ENCODE assay signal across 9 cellular contexts in the genomic region with DNA sequence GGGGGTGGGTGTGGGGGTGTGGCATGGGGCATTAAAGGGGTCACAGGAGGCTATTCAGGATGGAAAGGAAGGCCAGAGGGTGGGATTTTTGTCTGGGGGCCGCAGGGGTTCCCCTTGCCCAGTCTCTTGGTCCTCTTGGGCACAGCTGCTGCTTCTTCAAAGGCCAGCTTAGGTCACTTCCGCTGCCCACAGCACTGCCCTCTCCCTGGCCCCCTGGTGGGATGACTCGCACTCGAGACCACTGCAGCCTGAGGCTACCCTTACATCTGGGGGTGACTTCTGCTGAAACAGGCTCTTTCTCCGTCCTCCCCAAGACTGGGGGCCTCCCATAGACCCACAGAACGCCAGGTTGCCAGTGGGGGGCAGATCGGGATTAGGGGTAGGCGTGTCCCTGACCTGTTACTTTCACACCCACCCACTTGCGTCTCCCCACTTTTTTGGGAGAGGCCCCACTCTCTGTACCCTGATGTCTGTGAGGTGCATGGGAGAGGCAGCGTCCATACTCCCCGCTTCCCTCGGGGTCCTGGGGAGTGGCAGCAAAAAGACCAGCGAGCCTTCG. TPM values are rescaled to one million over a fixed set of nuclear protein-coding genes. Genes with fewer than 3 reads are reported as not detected.
DNase-seq lines count a peak whose midpoint lies in the region; ATAC-seq and TF ChIP-seq lines count a peak whose summit lies in the region.
"Had no signal": no experiment of that assay in that cellular context is flagged by ENCODE, and none has a peak within 500 bp of the region (broad histone marks: within the 10 kb centered on the region; RNA-seq: fewer than 3 reads in every experiment).

No MANE protein-coding gene starts in this region.

- peak overlapping the region; percentile 58 for H3K4me3 Mint-ChIP-seq in activated CD8-positive, alpha-beta memory T cell treated with anti-CD3 and anti-CD28 coated beads, Interleukin-2, amount 10 ng/mL, durations not matched to agents 7 days and 5 days
- H3K4me3 Mint-ChIP-seq in T-helper 17 cell = peak overlapping the region; percentile 85
- H3K4me3 Mint-ChIP-seq in stimulated activated naive B cell treated with anti-CD40 and anti-IgM and Interleukin-4, amounts not matched to agents 10 μg/mL and 1 μg/mL and 100 μg/mL, for 72 hours = peak overlapping the region; percentile 79 to 84

- H3K27me3 Mint-ChIP-seq in activated CD8-positive, alpha-beta memory T cell treated with anti-CD3 and anti-CD28 coated beads, Interleukin-2, amount 10 ng/mL, durations not matched to agents 7 days and 5 days = peaks cover 30% of the 10 kb centered on the region
- no peaks in the 10 kb centered on the region for H3K27me3 Mint-ChIP-seq in T-helper 17 cell
- H3K27me3 Mint-ChIP-seq in stimulated activated naive B cell treated with anti-CD40 and anti-IgM and Interleukin-4, amounts not matched to agents 10 μg/mL and 1 μg/mL and 100 μg/mL, for 72 hours = peaks cover 5 to 27% of the 10 kb centered on the region in 2 donors

- TF ChIP-seq CTCF in hepatocyte (IDR thresholded peaks at IDR 0.05; ENCODE audit: poor library complexity) (no peak), gastroesophageal sphincter (IDR thresholded peaks at IDR 0.05) (no peak)

- H3K36me3 ChIP-seq in hepatocyte (replicated peaks; ENCODE audit: insufficient read depth, low read depth) (no peaks in the 10 kb centered on the region), gastroesophageal sphincter (no peaks in the 10 kb centered on the region)

- no peak overlapping the region for H3K27ac Mint-ChIP-seq in activated CD8-positive, alpha-beta memory T cell treated with anti-CD3 and anti-CD28 coated beads, Interleukin-2, amount 10 ng/mL, durations not matched to agents 7 days and 5 days
- H3K27ac Mint-ChIP-seq in T-helper 17 cell = peak overlapping the region; percentile 89
- no peak overlapping the region for H3K27ac Mint-ChIP-seq in stimulated activated naive B cell treated with anti-CD40 and anti-IgM and Interleukin-4, amounts not matched to agents 10 μg/mL and 1 μg/mL and 100 μg/mL, for 72 hours

- H3K36me3 Mint-ChIP-seq in activated CD8-positive, alpha-beta memory T cell treated with anti-CD3 and anti-CD28 coated beads, Interleukin-2, amount 10 ng/mL, durations not matched to agents 7 days and 5 days = peaks cover 5% of the 10 kb centered on the region
- H3K36me3 Mint-ChIP-seq in T-helper 17 cell (ENCODE audit: low read depth) = no peaks in the 10 kb centered on the region
- H3K36me3 Mint-ChIP-seq in stimulated activated naive B cell treated with anti-CD40 and anti-IgM and Interleukin-4, amounts not matched to agents 10 μg/mL and 1 μg/mL and 100 μg/mL, for 72 hours = peaks cover 4 to 9% of the 10 kb centered on the region in 2 donors

- H3K27me3 ChIP-seq in hepatocyte (peaks cover 38% of the 10 kb centered on the region), gastroesophageal sphincter (peaks cover 41% of the 10 kb centered on the region)

- no peak for ATAC-seq in activated CD8-positive, alpha-beta memory T cell treated with anti-CD3 and anti-CD28 coated beads, Interleukin-2, amount 10 ng/mL, durations not matched to agents 7 days and 5 days
- ATAC-seq in T-helper 17 cell (no peak), GM19328 (IDR thresholded peaks at IDR 0.05; ENCODE audit: unreplicated experiment) (no peak), gastroesophageal sphincter (no peak)
- ATAC-seq in stimulated activated naive B cell treated with anti-CD40 and anti-IgM and Interleukin-4, amounts not matched to agents 10 μg/mL and 1 μg/mL and 100 μg/mL, for 72 hours (replicated peaks) = no peak

- TF ChIP-seq EP300 in gastroesophageal sphincter (IDR thresholded peaks at IDR 0.05) = no peak

- peaks cover 22% of the 10 kb centered on the region for H3K4me1 Mint-ChIP-seq in activated CD8-positive, alpha-beta memory T cell treated with anti-CD3 and anti-CD28 coated beads, Interleukin-2, amount 10 ng/mL, durations not matched to agents 7 days and 5 days
- H3K4me1 Mint-ChIP-seq in T-helper 17 cell = peaks cover 29% of the 10 kb centered on the region
- H3K4me1 Mint-ChIP-seq in stimulated activated naive B cell treated with anti-CD40 and anti-IgM and Interleukin-4, amounts not matched to agents 10 μg/mL and 1 μg/mL and 100 μg/mL, for 72 hours = peaks cover 37 to 59% of the 10 kb centered on the region in 2 donors

- H3K27ac ChIP-seq in hepatocyte (no peak overlapping the region), gastroesophageal sphincter (no peak overlapping the region)

- no peak for DNase-seq in activated CD8-positive, alpha-beta memory T cell treated with anti-CD3 and anti-CD28 coated beads, Interleukin-2, amount 10 ng/mL, durations not matched to agents 7 days and 5 days
- no peak for DNase-seq in activated CD8-positive, alpha-beta memory T cell treated with anti-CD3 and anti-CD28 coated beads for 24 hours
- no peak for DNase-seq in T-helper 17 cell
- no peak for DNase-seq in hepatocyte (ENCODE audit: low spot score)
- no peak for DNase-seq in stimulated activated naive B cell treated with anti-CD40 and anti-IgM and Interleukin-4, amounts not matched to agents 10 μg/mL and 1 μg/mL and 100 μg/mL, for 72 hours
- no peak for DNase-seq in C1 segment of cervical spinal cord (lab: John Stamatoyannopoulos, UW)
- DNase-seq: NCI-H187 treated with DMSO at 0.1 percent for 48 hours had no signal

- WGBS in hepatocyte (ENCODE audit: low lambda C conversion rate, missing lambda C conversion rate) = 31% methylated on average over 11 of the region's 14 CpGs
- WGBS in gastroesophageal sphincter (ENCODE audit: low coverage in 1 of 2), 2 donors = 30 to 60% methylated on average over 1 to 2 of the region's 14 CpGs

- H2AFZ ChIP-seq in hepatocyte = no peak overlapping the region

- H3K4me1 ChIP-seq in hepatocyte (ENCODE audit: insufficient read depth) (peaks cover 19% of the 10 kb centered on the region), gastroesophageal sphincter (peaks cover 0 to 53% (median 25%) of the 10 kb centered on the region in 3 donors)

- H3K79me2 ChIP-seq in hepatocyte = no peaks in the 10 kb centered on the region

- H3K9me3 ChIP-seq in T-helper 17 cell (ENCODE audit: control insufficient read depth, low read length, poor library complexity, severe bottlenecking) (no peaks in the 10 kb centered on the region), hepatocyte (ENCODE audit: low read depth) (no peaks in the 10 kb centered on the region), gastroesophageal sphincter (peaks cover 0 to 3% (median 0%) of the 10 kb centered on the region in 3 donors)

- peaks cover 2% of the 10 kb centered on the region for H3K9me3 Mint-ChIP-seq in activated CD8-positive, alpha-beta memory T cell treated with anti-CD3 and anti-CD28 coated beads, Interleukin-2, amount 10 ng/mL, durations not matched to agents 7 days and 5 days (ENCODE audit: low read depth)
- H3K9me3 Mint-ChIP-seq in stimulated activated naive B cell treated with anti-CD40 and anti-IgM and Interleukin-4, amounts not matched to agents 10 μg/mL and 1 μg/mL and 100 μg/mL, for 72 hours = peaks cover 0 to 7% of the 10 kb centered on the region in 2 donors

- no peak for TF ChIP-seq POLR2A in gastroesophageal sphincter (IDR thresholded peaks at IDR 0.05)

- peak overlapping the region; percentile 99 for H3K4me2 ChIP-seq in hepatocyte

- no peaks in the 10 kb centered on the region for H3K9me2 ChIP-seq in hepatocyte (replicated peaks; ENCODE audit: insufficient read depth)

- H3K4me3 ChIP-seq in hepatocyte (peak overlapping the region; percentile 61), gastroesophageal sphincter (peak overlapping the region in 1 of 2 donors; percentile 62)

- no peaks in the 10 kb centered on the region for H4K20me1 ChIP-seq in hepatocyte (ENCODE audit: insufficient read depth, poor library complexity, severe bottlenecking)

- CTCF ChIA-PET in activated CD8-positive, alpha-beta memory T cell treated with anti-CD3 and anti-CD28 coated beads, Interleukin-2, amount 10 ng/mL, durations not matched to agents 7 days and 5 days (lab: Charles Lee) = interaction anchor here (1.0 to 8.4 kb wide), 15 partner anchors 13 to 587 kb away, joined by 3 to 110 read pairs (median 5); a partner anchor contains a TSS

RNA-seq across cellular contexts. Expression of a gene that starts 1.3 kb away (rescaled TPM):
- not detected for total RNA-seq in activated CD8-positive, alpha-beta memory T cell treated with anti-CD3 and anti-CD28 coated beads, Interleukin-2, amount 10 ng/mL, durations not matched to agents 7 days and 5 days
- total RNA-seq in T-helper 17 cell = not detected
- total RNA-seq in hepatocyte = not detected in 2 replicates
- polyA plus RNA-seq in hepatocyte = 0.91 and 1.2 TPM in 2 replicates
- total RNA-seq in gastroesophageal sphincter = under 1 TPM in 1 of 4 donors, not detected in 3; 0.81 TPM

RNA-seq across cellular contexts. Expression of a gene that starts 3.0 kb away (rescaled TPM):
- under 1 TPM; 0.75 to 0.99 TPM for total RNA-seq in activated CD8-positive, alpha-beta memory T cell treated with anti-CD3 and anti-CD28 coated beads, Interleukin-2, amount 10 ng/mL, durations not matched to agents 7 days and 5 days
- 1 to 10 TPM; 1.4 to 2.7 TPM for total RNA-seq in T-helper 17 cell
- 1.1 and 1.5 TPM in 2 replicates for total RNA-seq in hepatocyte
- polyA plus RNA-seq in hepatocyte = 0.50 and 0.90 TPM in 2 replicates
- total RNA-seq in gastroesophageal sphincter = 1 to 10 TPM in 1 of 4 donors, under 1 TPM in 3; 0.50 to 1.1 (median 0.66) TPM

RNA-seq across cellular contexts. Expression of a gene that starts 3.6 kb away (rescaled TPM):
- 100 to 1,000 TPM in 1 of 2 experiments, 10 to 100 TPM in 1; 84.5 to 119 TPM for total RNA-seq in activated CD8-positive, alpha-beta memory T cell treated with anti-CD3 and anti-CD28 coated beads, Interleukin-2, amount 10 ng/mL, durations not matched to agents 7 days and 5 days
- 10 to 100 TPM; 42.8 to 50.9 TPM for total RNA-seq in T-helper 17 cell
- 8.1 and 8.8 TPM in 2 replicates for total RNA-seq in hepatocyte
- polyA plus RNA-seq in hepatocyte = 10.9 and 13.5 TPM in 2 replicates
- 10 to 100 TPM in 2 of 4 donors, 1 to 10 TPM in 2; 3.4 to 16.0 (median 10.5) TPM for total RNA-seq in gastroesophageal sphincter

RNA-seq across cellular contexts. Expression of a gene that starts 19.9 kb away (rescaled TPM):
- total RNA-seq in activated CD8-positive, alpha-beta memory T cell treated with anti-CD3 and anti-CD28 coated beads, Interleukin-2, amount 10 ng/mL, durations not matched to agents 7 days and 5 days = 10 to 100 TPM; 54.3 to 57.4 TPM
- total RNA-seq in T-helper 17 cell (10 to 100 TPM; 20.0 to 21.0 TPM), hepatocyte (23.8 and 26.0 TPM in 2 replicates), gastroesophageal sphincter (10 to 100 TPM; 28.1 to 39.7 (median 33.6) TPM)
- polyA plus RNA-seq in hepatocyte = 74.2 and 80.0 TPM in 2 replicates

RNA-seq across cellular contexts. Expression of a gene that starts 24.5 kb away (rescaled TPM):
- total RNA-seq in activated CD8-positive, alpha-beta memory T cell treated with anti-CD3 and anti-CD28 coated beads, Interleukin-2, amount 10 ng/mL, durations not matched to agents 7 days and 5 days = not detected
- not detected for total RNA-seq in T-helper 17 cell
- not detected in 2 replicates for total RNA-seq in hepatocyte
- not detected in 2 replicates for polyA plus RNA-seq in hepatocyte
- total RNA-seq in gastroesophageal sphincter = not detected
